33 cellular contexts compared by ENCODE assay signal in the genomic region with DNA sequence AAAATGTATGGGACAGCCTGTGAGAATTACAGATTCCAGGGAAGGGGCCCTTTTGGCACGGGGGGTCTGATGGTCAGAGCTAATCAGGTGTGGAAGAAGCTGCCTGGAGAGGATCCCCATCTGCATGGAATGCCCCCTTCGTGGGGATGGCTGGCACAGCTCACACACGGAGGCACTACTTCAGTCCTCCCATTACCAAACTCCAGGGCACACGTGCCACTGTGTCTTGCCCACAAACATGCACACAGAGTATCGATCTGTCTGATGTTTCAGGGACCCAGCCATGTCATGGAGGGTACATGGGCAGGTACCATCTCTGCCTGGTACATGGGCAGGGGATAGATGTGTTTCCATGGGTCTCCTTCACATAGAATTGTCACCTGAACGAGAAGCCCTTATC.
"Had no signal": no experiment of that assay in that cellular context is flagged by ENCODE, and none has a peak within 500 bp of the region (broad histone marks: within the 10 kb centered on the region; RNA-seq: fewer than 3 reads in every experiment).

No MANE protein-coding gene starts in this region.

- H3K27me3 Mint-ChIP-seq: activated CD4-positive, alpha-beta T cell treated with anti-CD3 and anti-CD28 coated beads, Interleukin-2, amount 10 ng/mL, durations not matched to agents 7 days and 5 days; activated CD8-positive, alpha-beta T cell treated with anti-CD3 and anti-CD28 coated beads for 36 hours; activated naive CD8-positive, alpha-beta T cell treated with anti-CD3 and anti-CD28 coated beads for 36 hours; stimulated activated naive B cell treated with anti-CD40 and anti-IgM and Interleukin-4, amounts not matched to agents 10 μg/mL and 1 μg/mL and 100 μg/mL, for 72 hours had no signal

- ATAC-seq: activated CD8-positive, alpha-beta T cell treated with anti-CD3 and anti-CD28 coated beads for 36 hours; activated T-cell treated with anti-CD3 and anti-CD28 coated beads, Interleukin-2, amount 50 U/mL, for 72 hours; body of pancreas; gastroesophageal sphincter; left lobe of liver; natural killer cell; sciatic nerve; stimulated activated naive B cell treated with anti-CD40 and anti-IgM and Interleukin-4, amounts not matched to agents 10 μg/mL and 1 μg/mL and 100 μg/mL, for 72 hours had no signal

- H3K4me1 Mint-ChIP-seq: activated naive CD8-positive, alpha-beta T cell treated with anti-CD3 and anti-CD28 coated beads for 36 hours; natural killer cell had no signal

- FAIRE-seq: endothelial cell of umbilical vein, small intestine, TTC549, urothelium cell line had no signal

- H3K27me3 ChIP-seq: adrenal gland, body of pancreas, cardiac muscle cell, gastroesophageal sphincter, hepatocyte, stomach, tibial nerve had no signal

- DNase-seq: activated CD4-positive, alpha-beta T cell treated with anti-CD3 and anti-CD28 coated beads, Interleukin-2, amount 10 ng/mL, durations not matched to agents 7 days and 5 days; activated CD4-positive, CD25-positive, alpha-beta regulatory T cell treated with anti-CD3 and anti-CD28 coated beads, Interleukin-2, amount 50 U/mL, for 72 hours; activated CD8-positive, alpha-beta T cell treated with anti-CD3 and anti-CD28 coated beads for 36 hours; activated naive CD4-positive, alpha-beta T cell treated with anti-CD3 and anti-CD28 coated beads for 36 hours; activated naive CD8-positive, alpha-beta T cell treated with anti-CD3 and anti-CD28 coated beads for 36 hours; activated T-cell treated with anti-CD3 and anti-CD28 coated beads, Interleukin-2, amount 50 U/mL, for 72 hours; cortex of kidney; mesendoderm; natural killer cell; retina; small intestine; stimulated activated CD4-positive, alpha-beta T cell treated with anti-CD3 and anti-CD28 coated beads, Interleukin-1b, Interleukin-23, amount 100 ng/mL, for 48 hours; stimulated activated CD4-positive, alpha-beta T cell treated with anti-CD3 and anti-CD28 coated beads, Interleukin-4, amount 100 ng/mL, for 4 hours; stimulated activated CD8-positive, alpha-beta memory T cell treated with anti-CD3 and anti-CD28 coated beads, Interleukin-4, amount 100 ng/mL, for 48 hours; stimulated activated naive B cell treated with anti-CD40 and anti-IgM and Interleukin-4, amounts not matched to agents 10 μg/mL and 1 μg/mL and 100 μg/mL, for 72 hours; stomach; SW 1271; T-helper 9 cell had no signal

- H3K27ac ChIP-seq: body of pancreas, cardiac muscle cell, gastroesophageal sphincter, hepatocyte, prostate gland, stomach, tibial nerve, VCaP had no signal

- H3K4me3 Mint-ChIP-seq: activated CD4-positive, alpha-beta T cell treated with anti-CD3 and anti-CD28 coated beads, Interleukin-2, amount 10 ng/mL, durations not matched to agents 7 days and 5 days; activated CD8-positive, alpha-beta T cell treated with anti-CD3 and anti-CD28 coated beads for 36 hours; activated naive CD4-positive, alpha-beta T cell treated with anti-CD3 and anti-CD28 coated beads for 36 hours; activated naive CD8-positive, alpha-beta T cell treated with anti-CD3 and anti-CD28 coated beads for 36 hours; activated T-cell treated with anti-CD3 and anti-CD28 coated beads, Interleukin-2, amount 50 U/mL, for 72 hours; natural killer cell; stimulated activated naive B cell treated with anti-CD40 and anti-IgM and Interleukin-4, amounts not matched to agents 10 μg/mL and 1 μg/mL and 100 μg/mL, for 72 hours; T-helper 1 cell treated with Interleukin-12 subunit alpha and Interleukin-12 subunit beta and Interleukin-4 antibody, amounts not matched to agents 30 μg/mL and 1 μg/mL, for 36 hours had no signal

- H3K4me3 ChIP-seq: adrenal gland, body of pancreas, cardiac muscle cell, gastroesophageal sphincter, hepatocyte, lung, prostate gland, stomach, tibial nerve had no signal

- H3K36me3 ChIP-seq: adrenal gland, cardiac muscle cell, gastroesophageal sphincter, prostate gland, tibial nerve had no signal

- H2AFZ ChIP-seq: hepatocyte had no signal

- H3K27ac Mint-ChIP-seq: activated CD4-positive, alpha-beta T cell treated with anti-CD3 and anti-CD28 coated beads, Interleukin-2, amount 10 ng/mL, durations not matched to agents 7 days and 5 days; activated CD8-positive, alpha-beta T cell treated with anti-CD3 and anti-CD28 coated beads for 36 hours; activated naive CD4-positive, alpha-beta T cell treated with anti-CD3 and anti-CD28 coated beads for 36 hours; activated naive CD8-positive, alpha-beta T cell treated with anti-CD3 and anti-CD28 coated beads for 36 hours; activated T-cell treated with anti-CD3 and anti-CD28 coated beads, Interleukin-2, amount 50 U/mL, for 72 hours; natural killer cell; stimulated activated naive B cell treated with anti-CD40 and anti-IgM and Interleukin-4, amounts not matched to agents 10 μg/mL and 1 μg/mL and 100 μg/mL, for 72 hours; T-helper 1 cell treated with Interleukin-12 subunit alpha and Interleukin-12 subunit beta and Interleukin-4 antibody, amounts not matched to agents 30 μg/mL and 1 μg/mL, for 36 hours had no signal

- H3K36me3 Mint-ChIP-seq: activated naive CD8-positive, alpha-beta T cell treated with anti-CD3 and anti-CD28 coated beads for 36 hours; natural killer cell had no signal

- H3K9me3 ChIP-seq: adrenal gland, body of pancreas, gastroesophageal sphincter, prostate gland, stomach, tibial nerve had no signal

- H3K4me2 ChIP-seq: hepatocyte had no signal

- H3K9me3 Mint-ChIP-seq: activated CD4-positive, alpha-beta T cell treated with anti-CD3 and anti-CD28 coated beads, Interleukin-2, amount 10 ng/mL, durations not matched to agents 7 days and 5 days; activated CD8-positive, alpha-beta T cell treated with anti-CD3 and anti-CD28 coated beads for 36 hours; activated naive CD4-positive, alpha-beta T cell treated with anti-CD3 and anti-CD28 coated beads for 36 hours; activated naive CD8-positive, alpha-beta T cell treated with anti-CD3 and anti-CD28 coated beads for 36 hours; activated T-cell treated with anti-CD3 and anti-CD28 coated beads, Interleukin-2, amount 50 U/mL, for 72 hours; natural killer cell; stimulated activated naive B cell treated with anti-CD40 and anti-IgM and Interleukin-4, amounts not matched to agents 10 μg/mL and 1 μg/mL and 100 μg/mL, for 72 hours; T-helper 1 cell treated with Interleukin-12 subunit alpha and Interleukin-12 subunit beta and Interleukin-4 antibody, amounts not matched to agents 30 μg/mL and 1 μg/mL, for 36 hours had no signal

- H3K4me1 ChIP-seq: prostate gland had no signal
